ENCODE assay signal across 18 cellular contexts in the genomic region with DNA sequence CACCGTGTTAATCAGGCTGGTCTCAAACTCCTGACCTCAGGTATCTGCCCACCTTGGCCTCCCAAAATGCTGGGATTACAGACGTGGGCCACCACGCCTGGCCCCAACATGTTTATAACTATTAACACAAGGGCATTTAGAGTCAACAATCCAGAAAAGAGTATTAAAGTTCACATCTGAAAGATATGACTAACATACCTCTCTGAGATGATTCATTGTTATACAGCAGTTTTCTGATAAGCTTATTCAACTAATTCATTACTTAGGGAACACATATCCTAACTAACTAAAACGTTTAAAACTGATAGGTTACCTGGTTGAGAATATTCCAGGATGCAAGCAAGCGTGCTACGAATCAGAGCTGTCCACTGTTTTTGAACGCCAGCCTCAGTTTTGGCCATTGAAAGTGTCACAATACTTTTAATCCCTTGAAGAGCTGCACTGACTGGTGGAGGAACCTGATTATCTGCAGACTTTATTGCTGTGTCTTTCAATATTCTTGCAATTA. TPM values are rescaled to one million over a fixed set of nuclear protein-coding genes. Genes with fewer than 3 reads are reported as not detected.
DNase-seq lines count a peak whose midpoint lies in the region; ATAC-seq, FAIRE-seq and TF ChIP-seq lines count a peak whose summit lies in the region.
"Had no signal": no experiment of that assay in that cellular context is flagged by ENCODE, and none has a peak within 500 bp of the region (broad histone marks: within the 10 kb centered on the region; RNA-seq: fewer than 3 reads in every experiment).

No MANE protein-coding gene starts in this region.

- peaks cover 6% of the 10 kb centered on the region in 2 donors for H3K4me1 Mint-ChIP-seq in natural killer cell treated with Interleukin-12 subunit alpha and Interleukin-12 subunit beta and Interleukin-15 and Interleukin-18, amount 100 ng/mL, for 72 hours (ENCODE audit: low read depth in 2 of 2)

- H3K27me3 Mint-ChIP-seq in natural killer cell treated with Interleukin-12 subunit alpha and Interleukin-12 subunit beta and Interleukin-15 and Interleukin-18, amount 100 ng/mL, for 72 hours = no peaks in the 10 kb centered on the region
- H3K27me3 Mint-ChIP-seq: activated CD8-positive, alpha-beta T cell treated with anti-CD3 and anti-CD28 coated beads for 36 hours; activated T-cell treated with anti-CD3 and anti-CD28 coated beads, Interleukin-2, amount 50 U/mL, for 24 hours; stimulated activated memory B cell treated with anti-CD40 and anti-IgM and Interleukin-4, amounts not matched to agents 10 μg/mL and 1 μg/mL and 100 μg/mL, for 72 hours had no signal

- DNase-seq in HT-29 (ENCODE audit: low spot score) (peak; percentile 10), fibroblast of mammary gland (ENCODE audit: low read depth) (peak; percentile 37), small intestine (peak; percentile 82), GM20000 (ENCODE audit: low spot score) (no peak)
- no peak for DNase-seq in natural killer cell treated with Interleukin-12 subunit alpha and Interleukin-12 subunit beta and Interleukin-15 and Interleukin-18, amount 100 ng/mL, for 72 hours (ENCODE audit: low spot score)
- DNase-seq: activated CD8-positive, alpha-beta T cell treated with anti-CD3 and anti-CD28 coated beads for 36 hours; activated naive CD4-positive, alpha-beta T cell treated with anti-CD3 and anti-CD28 coated beads, Interleukin-2, amount 50 U/mL, for 16 hours; activated T-cell treated with anti-CD3 and anti-CD28 coated beads, Interleukin-2, amount 50 U/mL, for 24 hours; NCI-H1436; NCI-H69; OCI-M1; right lobe of liver had no signal

- no peak overlapping the region for H3K27ac Mint-ChIP-seq in natural killer cell treated with Interleukin-12 subunit alpha and Interleukin-12 subunit beta and Interleukin-15 and Interleukin-18, amount 100 ng/mL, for 72 hours
- H3K27ac Mint-ChIP-seq: activated CD8-positive, alpha-beta T cell treated with anti-CD3 and anti-CD28 coated beads for 36 hours; activated T-cell treated with anti-CD3 and anti-CD28 coated beads, Interleukin-2, amount 50 U/mL, for 24 hours; stimulated activated memory B cell treated with anti-CD40 and anti-IgM and Interleukin-4, amounts not matched to agents 10 μg/mL and 1 μg/mL and 100 μg/mL, for 72 hours had no signal

- H3K9me3 ChIP-seq in small intestine (ENCODE audit: control insufficient read depth, low read depth) = no peaks in the 10 kb centered on the region
- H3K9me3 ChIP-seq: right lobe of liver, SJSA1 had no signal

- no peaks in the 10 kb centered on the region for H3K9me3 Mint-ChIP-seq in natural killer cell treated with Interleukin-12 subunit alpha and Interleukin-12 subunit beta and Interleukin-15 and Interleukin-18, amount 100 ng/mL, for 72 hours
- H3K9me3 Mint-ChIP-seq: activated CD8-positive, alpha-beta T cell treated with anti-CD3 and anti-CD28 coated beads for 36 hours; activated T-cell treated with anti-CD3 and anti-CD28 coated beads, Interleukin-2, amount 50 U/mL, for 24 hours; stimulated activated memory B cell treated with anti-CD40 and anti-IgM and Interleukin-4, amounts not matched to agents 10 μg/mL and 1 μg/mL and 100 μg/mL, for 72 hours had no signal

- peaks cover 23% of the 10 kb centered on the region for H3K36me3 Mint-ChIP-seq in natural killer cell treated with Interleukin-12 subunit alpha and Interleukin-12 subunit beta and Interleukin-15 and Interleukin-18, amount 100 ng/mL, for 72 hours

- H3K4me1 ChIP-seq in small intestine (ENCODE audit: control insufficient read depth in 2 of 2, insufficient read depth in 1 of 2, low read depth in 1 of 2, low read length in 1 of 2) = peaks cover 0 to 2% of the 10 kb centered on the region in 2 donors
- H3K4me1 ChIP-seq: right lobe of liver, SJSA1 had no signal

- no peak overlapping the region for H3K4me3 Mint-ChIP-seq in natural killer cell treated with Interleukin-12 subunit alpha and Interleukin-12 subunit beta and Interleukin-15 and Interleukin-18, amount 100 ng/mL, for 72 hours
- H3K4me3 Mint-ChIP-seq: activated CD8-positive, alpha-beta T cell treated with anti-CD3 and anti-CD28 coated beads for 36 hours; activated T-cell treated with anti-CD3 and anti-CD28 coated beads, Interleukin-2, amount 50 U/mL, for 24 hours; stimulated activated memory B cell treated with anti-CD40 and anti-IgM and Interleukin-4, amounts not matched to agents 10 μg/mL and 1 μg/mL and 100 μg/mL, for 72 hours had no signal

- H3K27me3 ChIP-seq in small intestine (ENCODE audit: control insufficient read depth in 2 of 2, insufficient read depth in 2 of 2, low read length in 2 of 2) = no peaks in the 10 kb centered on the region
- H3K27me3 ChIP-seq: right lobe of liver, SJSA1 had no signal

- H3K27ac ChIP-seq in VCaP (peak overlapping the region; percentile 15; the same call in 1 of the 2 replicates), small intestine (ENCODE audit: low read depth in 1 of 2, low read length in 1 of 2) (peak overlapping the region; percentile 31 to 36)
- H3K27ac ChIP-seq: coronary artery, right lobe of liver, SJSA1 had no signal

- TF ChIP-seq CTCF in VCaP (conservative IDR thresholded peaks at IDR 0.05) (no peak), fibroblast of mammary gland (conservative IDR thresholded peaks at IDR 0.05; ENCODE audit: control insufficient read depth, insufficient read depth, low read depth, low read length) (no peak), GM20000 (IDR thresholded peaks at IDR 0.05; ENCODE audit: extremely low read depth, missing control alignments) (no peak)

- ATAC-seq in natural killer cell treated with Interleukin-12 subunit alpha and Interleukin-12 subunit beta and Interleukin-15 and Interleukin-18, amount 100 ng/mL, for 72 hours = no peak
- ATAC-seq in HG03095 (IDR thresholded peaks at IDR 0.05; ENCODE audit: unreplicated experiment) = no peak
- ATAC-seq: activated CD8-positive, alpha-beta T cell treated with anti-CD3 and anti-CD28 coated beads for 36 hours; right lobe of liver; stimulated activated memory B cell treated with anti-CD40 and anti-IgM and Interleukin-4, amounts not matched to agents 10 μg/mL and 1 μg/mL and 100 μg/mL, for 72 hours had no signal

- peaks cover 0 to 5% of the 10 kb centered on the region in 2 donors for H3K36me3 ChIP-seq in small intestine (ENCODE audit: control insufficient read depth in 2 of 2, insufficient read depth in 2 of 2, low read length in 2 of 2)

- 25 to 65% (median 45%) methylated on average over 7 of the region's 7 CpGs for WGBS in small intestine, 3 donors

- no peak for FAIRE-seq in small intestine (lab: Jason Lieb, UNC)
- FAIRE-seq: GM18507 had no signal

- H3K4me3 ChIP-seq in fibroblast of mammary gland (ENCODE audit: control insufficient read depth, low read depth, low read length) (no peak overlapping the region), small intestine (ENCODE audit: low read depth in 1 of 2, low read length in 2 of 2) (no peak overlapping the region)
- H3K4me3 ChIP-seq: coronary artery, right lobe of liver, SJSA1 had no signal

RNA-seq across cellular contexts. Expression of gene STRN, which starts 34.0 kb away (rescaled TPM):
- total RNA-seq in HT-29 (2014; rRNA removed; shearing (Covaris generic)) = 4.3 and 4.4 TPM in 2 replicates
- polyA plus RNA-seq in small intestine = 1 to 10 TPM; 4.9 to 6.7 (median 6.7) TPM
- 10 to 100 TPM; 25.3 to 36.0 TPM for total RNA-seq in natural killer cell treated with Interleukin-12 subunit alpha and Interleukin-12 subunit beta and Interleukin-15 and Interleukin-18, amount 100 ng/mL, for 72 hours

Comparison
In these comparisons a context has a peak if more than half of its experiments do, and no peak if none do; other contexts are left out.
1. DNase-seq: peak in HT-29 (single experiment), fibroblast of mammary gland (single experiment) and small intestine (single experiment); none in natural killer cell treated with Interleukin-12 subunit alpha and Interleukin-12 subunit beta and Interleukin-15 and Interleukin-18, amount 100 ng/mL, for 72 hours (single experiment) and GM20000 (single experiment).